In the genomic region with DNA sequence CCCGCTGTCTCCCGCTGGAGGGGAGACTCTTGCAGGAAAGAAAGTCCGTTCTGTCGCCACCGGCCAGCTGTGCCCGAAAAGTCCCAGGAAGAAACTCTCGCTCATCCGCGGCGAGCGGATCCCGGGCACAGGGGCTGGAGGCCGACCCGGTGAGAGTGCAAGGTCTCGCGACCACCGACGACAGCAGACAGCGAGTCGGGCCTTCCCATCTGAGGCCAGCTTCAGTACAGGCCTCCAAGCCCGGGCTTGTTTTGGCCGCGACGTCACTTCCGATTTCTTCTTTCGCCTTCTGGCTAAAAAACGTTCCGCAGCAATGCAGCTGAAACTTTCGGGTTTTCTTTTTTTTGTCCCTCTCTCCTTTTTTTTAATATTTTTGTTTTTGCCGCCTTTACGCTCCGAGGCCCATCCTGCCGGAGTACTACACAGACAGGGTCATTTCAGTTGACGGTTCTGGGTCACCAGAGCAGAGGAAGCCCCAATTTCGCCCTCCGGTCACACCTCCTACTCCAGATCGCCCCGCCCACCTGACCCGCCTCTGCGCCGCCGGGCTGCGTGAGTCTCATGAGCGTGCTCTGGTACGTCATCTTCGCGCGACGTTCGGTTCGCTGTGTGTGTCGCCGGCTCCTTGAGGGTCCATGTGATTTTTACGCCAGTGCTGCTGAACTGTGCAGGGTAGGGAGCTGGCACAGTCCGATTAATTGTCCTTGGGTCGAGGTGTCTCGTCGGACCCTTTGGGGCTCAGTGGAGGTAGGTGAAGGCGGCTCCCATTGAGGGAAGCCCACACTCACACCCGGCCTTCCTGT, we compare ENCODE assay signal across 8 cellular contexts. TPM values are rescaled to one million over a fixed set of nuclear protein-coding genes. Genes with fewer than 3 reads are reported as not detected.
DNase-seq lines count a peak whose midpoint lies in the region; ATAC-seq and TF ChIP-seq lines count a peak whose summit lies in the region.

A gene with protein sequence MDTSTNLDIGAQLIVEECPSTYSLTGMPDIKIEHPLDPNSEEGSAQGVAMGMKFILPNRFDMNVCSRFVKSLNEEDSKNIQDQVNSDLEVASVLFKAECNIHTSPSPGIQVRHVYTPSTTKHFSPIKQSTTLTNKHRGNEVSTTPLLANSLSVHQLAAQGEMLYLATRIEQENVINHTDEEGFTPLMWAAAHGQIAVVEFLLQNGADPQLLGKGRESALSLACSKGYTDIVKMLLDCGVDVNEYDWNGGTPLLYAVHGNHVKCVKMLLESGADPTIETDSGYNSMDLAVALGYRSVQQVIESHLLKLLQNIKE (minus strand): TSS at position 474 of the 803 bp plus-strand sequence. CDS start 2,758 bp downstream, outside the sequence.
A gene with protein sequence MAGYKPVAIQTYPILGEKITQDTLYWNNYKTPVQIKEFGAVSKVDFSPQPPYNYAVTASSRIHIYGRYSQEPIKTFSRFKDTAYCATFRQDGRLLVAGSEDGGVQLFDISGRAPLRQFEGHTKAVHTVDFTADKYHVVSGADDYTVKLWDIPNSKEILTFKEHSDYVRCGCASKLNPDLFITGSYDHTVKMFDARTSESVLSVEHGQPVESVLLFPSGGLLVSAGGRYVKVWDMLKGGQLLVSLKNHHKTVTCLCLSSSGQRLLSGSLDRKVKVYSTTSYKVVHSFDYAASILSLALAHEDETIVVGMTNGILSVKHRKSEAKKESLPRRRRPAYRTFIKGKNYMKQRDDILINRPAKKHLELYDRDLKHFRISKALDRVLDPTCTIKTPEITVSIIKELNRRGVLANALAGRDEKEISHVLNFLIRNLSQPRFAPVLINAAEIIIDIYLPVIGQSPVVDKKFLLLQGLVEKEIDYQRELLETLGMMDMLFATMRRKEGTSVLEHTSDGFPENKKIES (plus strand): TSS at position 578 of the 803 bp plus-strand sequence. CDS start 1,602 bp downstream, outside the sequence.

- H3K4me3 ChIP-seq in WERI-Rb-1 (ENCODE audit: low read depth, low read length) (peak within 1 kb of the TSS; percentile 100), mammary epithelial cell (replicated peaks in 1 of 3; ENCODE audit: insufficient read depth in 1 of 3, low read depth in 2 of 3, low read length in 3 of 3) (peak within 1 kb of the TSS; percentile 82 to 95 (median 85)), iPS-18c (ENCODE audit: insufficient read depth, low read depth, low read length) (peak within 1 kb of the TSS; percentile 82), skeletal muscle tissue (ENCODE audit: low read length in 3 of 3) (peak within 1 kb of the TSS; percentile 95 to 100 (median 98))

- no peaks in the 10 kb centered on the region for H3K9me3 ChIP-seq in WERI-Rb-1 (ENCODE audit: severe bottlenecking)
- no peaks in the 10 kb centered on the region for H3K9me3 ChIP-seq in mammary epithelial cell (replicated peaks; ENCODE audit: insufficient read depth, low read length)
- no peaks in the 10 kb centered on the region for H3K9me3 ChIP-seq in iPS-18c (ENCODE audit: control insufficient read depth, insufficient read depth, low read length)
- H3K9me3 ChIP-seq in skeletal muscle tissue (ENCODE audit: control insufficient read depth in 3 of 3, low read length in 3 of 3), result no peaks in the 10 kb centered on the region

- H3K36me3 ChIP-seq in WERI-Rb-1 (peaks cover 29% of the 10 kb centered on the region), mammary epithelial cell (ENCODE audit: insufficient read depth, low read length) (peaks cover 6% of the 10 kb centered on the region), skeletal muscle tissue (ENCODE audit: control insufficient read depth in 3 of 3, insufficient read depth in 3 of 3, low read length in 3 of 3) (peaks cover 3 to 15% (median 12%) of the 10 kb centered on the region in 3 donors)

- H3K9ac ChIP-seq in mammary epithelial cell (ENCODE audit: insufficient read depth, low read length), result peak within 1 kb of the TSS; percentile 97
- peak within 1 kb of the TSS; percentile 91 to 97 (median 97) for H3K9ac ChIP-seq in skeletal muscle tissue (ENCODE audit: low read depth in 1 of 3, low read length in 3 of 3)

- CTCF ChIA-PET in mammary epithelial cell (lab: Charles Lee; ENCODE audit: low non-redundant PET), result interaction anchor here (0.7 kb wide), 1 partner anchor 46 kb away, joined by 3 read pairs; no protein-coding TSS in a partner anchor

- TF ChIP-seq CTCF in WERI-Rb-1 (IDR thresholded peaks at IDR 0.05; ENCODE audit: low read depth, low read length), result no peak
- no peak for TF ChIP-seq CTCF in mammary epithelial cell (conservative IDR thresholded peaks at IDR 0.05 in 1 of 2, IDR thresholded peaks at IDR 0.05 in 1 of 2; ENCODE audit: extremely low read depth in 1 of 2, insufficient read depth in 1 of 2, low read depth in 1 of 2, low read length in 2 of 2)

- intact Hi-C loops in mammary epithelial cell (cut with micrococcal nuclease), result loop anchor here (2.0 kb wide), 1 partner anchor 47 kb away; no protein-coding TSS in a partner anchor

- WGBS in mammary epithelial cell (ENCODE audit: low coverage, missing lambda C conversion rate), result under 1% methylated on average over 45 of the region's 60 CpGs

- dilution Hi-C loops in mammary epithelial cell (cut with HindIII; ENCODE audit: low sequenced_read_pairs), result no loop called here

- ATAC-seq in GM18873 (IDR thresholded peaks at IDR 0.05; ENCODE audit: low FRiP score, unreplicated experiment) (peak; percentile 92), HG03139 (IDR thresholded peaks at IDR 0.05; ENCODE audit: unreplicated experiment) (peak; percentile 94)

- peaks cover 65% of the 10 kb centered on the region for H3K79me2 ChIP-seq in mammary epithelial cell (ENCODE audit: insufficient read depth, low read length)

- BruUV-seq in mammary epithelial cell (replicated peaks; lab: Mats Ljungman, UMichigan), result no TSS peak

- in situ Hi-C loops in ACHN (cut with HindIII; ENCODE audit: low pct_ligation_motif_present, low pct_unique_long_range_greater_than_20kb, low sequenced_read_pairs), result no loop called here
- in situ Hi-C loops in mammary epithelial cell (cut with MboI; ENCODE audit: low sequenced_read_pairs in 2 of 2), result no loop called here

- DNase-seq in ACHN, result peak; percentile 96
- DNase-seq in NCI-H2227 (lab: John Stamatoyannopoulos, UW; ENCODE audit: unreplicated experiment), result peak; percentile 97
- DNase-seq in WERI-Rb-1, result peak; percentile 99
- DNase-seq in mammary epithelial cell, result peak; percentile 97

- H3K4me1 ChIP-seq in mammary epithelial cell (ENCODE audit: insufficient read depth, low read length) (peaks cover 11% of the 10 kb centered on the region), skeletal muscle tissue (ENCODE audit: control insufficient read depth in 3 of 3, insufficient read depth in 3 of 3, low read length in 3 of 3) (peaks cover 16 to 27% (median 23%) of the 10 kb centered on the region in 3 donors)

- H3K27ac ChIP-seq in WERI-Rb-1 (peak within 1 kb of the TSS; percentile 93), mammary epithelial cell (ENCODE audit: insufficient read depth, low read depth, low read length) (peak within 1 kb of the TSS; percentile 88), skeletal muscle tissue (ENCODE audit: low read depth, low read length) (peak within 1 kb of the TSS; percentile 91)

- no peaks in the 10 kb centered on the region for H4K20me1 ChIP-seq in mammary epithelial cell (ENCODE audit: insufficient read depth, low read length)

- H3K27me3 ChIP-seq in WERI-Rb-1 (ENCODE audit: insufficient read depth, low read depth, severe bottlenecking) (no peaks in the 10 kb centered on the region), mammary epithelial cell (ENCODE audit: insufficient read depth, low read length) (no peaks in the 10 kb centered on the region), skeletal muscle tissue (ENCODE audit: control insufficient read depth in 3 of 3, insufficient read depth in 3 of 3, low read length in 3 of 3) (no peaks in the 10 kb centered on the region)

- peak within 1 kb of the TSS; percentile 97 for H3K4me2 ChIP-seq in mammary epithelial cell (ENCODE audit: insufficient read depth, low read depth, low read length)

- H2AFZ ChIP-seq in mammary epithelial cell (ENCODE audit: low read depth, low read length), result peak within 1 kb of the TSS; percentile 86

RNA-seq across cellular contexts. Expression of the first gene that starts in this region (rescaled TPM):
- total RNA-seq in mammary epithelial cell (10 to 100 TPM; 17.5 to 25.3 TPM), skeletal muscle tissue (35.0 TPM)
- 6.3 TPM for polyA plus RNA-seq in mammary epithelial cell
- polyA minus RNA-seq in mammary epithelial cell, result 2.4 TPM

RNA-seq across cellular contexts. Expression of the second gene that starts in this region (rescaled TPM):
- total RNA-seq in mammary epithelial cell, result 10 to 100 TPM; 38.7 to 41.5 TPM
- 15.7 TPM for polyA plus RNA-seq in mammary epithelial cell
- 19.2 TPM for polyA minus RNA-seq in mammary epithelial cell
- 17.2 TPM for total RNA-seq in skeletal muscle tissue

Comparison
In these comparisons a context has a peak if more than half of its experiments do, and no peak if none do; other contexts are left out.
1. Peak in every context shown above with its lines: DNase-seq, ATAC-seq, H3K4me3 ChIP-seq and H3K27ac ChIP-seq.